25 cellular contexts compared by ENCODE assay signal in genomic region chr11:72726266-72727220, GRCh38. TPM values are rescaled to one million over a fixed set of nuclear protein-coding genes. Genes with fewer than 3 reads are reported as not detected.
A peak's percentile ranks its signal among the peaks of the same experiment; 100 is the strongest.
DNase-seq lines count a peak whose midpoint lies in the region; ATAC-seq and TF ChIP-seq lines count a peak whose summit lies in the region.
"Had no signal": no experiment of that assay in that cellular context is flagged by ENCODE, and none has a peak within 500 bp of the region (broad histone marks: within the 10 kb centered on the region; RNA-seq: fewer than 3 reads in every experiment).

No MANE protein-coding gene starts in this region.

- H4K8ac ChIP-seq in IMR-90 (ENCODE audit: low read depth in 2 of 2, low read length in 2 of 2) = no peak overlapping the region

- H3K27me3 Mint-ChIP-seq in neural crest cell (ENCODE audit: low read depth) (no peaks in the 10 kb centered on the region), MCF 10A (ENCODE audit: insufficient read depth, unreplicated experiment) (no peaks in the 10 kb centered on the region)
- H3K27me3 Mint-ChIP-seq: activated T-cell treated with anti-CD3 and anti-CD28 coated beads, Interleukin-2, amount 50 U/mL, for 24 hours had no signal

- H3K79me1 ChIP-seq in IMR-90 (ENCODE audit: low read depth in 1 of 2, low read length in 2 of 2) = peaks cover 21 to 66% of the 10 kb centered on the region in 2 experiments

- no peak overlapping the region for H2BK20ac ChIP-seq in IMR-90 (ENCODE audit: low read depth, low read length)

- dilution Hi-C loops in IMR-90 (cut with HindIII; ENCODE audit: low sequenced_read_pairs, unreplicated experiment) = no loop called here

- BruUV-seq in IMR-90 (replicated peaks; lab: Mats Ljungman, UMichigan) = no TSS peak
- no TSS peak for BruUV-seq in MCF 10A (replicated peaks; lab: Mats Ljungman, UMichigan)

- POLR2A ChIA-PET in IMR-90 (lab: Charles Lee; ENCODE audit: unreplicated experiment) = no interaction called here
- POLR2A ChIA-PET in MCF 10A (lab: Yijun Ruan, JAX) = interaction anchor here (1.0 kb wide), 1 partner anchor 63 kb away, joined by 3 read pairs; no protein-coding TSS in a partner anchor

- no peak overlapping the region for H2BK15ac ChIP-seq in IMR-90 (ENCODE audit: low read depth, low read length)

- H2AFZ ChIP-seq in IMR-90 (replicated peaks; ENCODE audit: low read length, poor library complexity) = no peak overlapping the region
- H2AFZ ChIP-seq: GM23338 had no signal

- no peak for TF ChIP-seq POLR2A in IMR-90 (IDR thresholded peaks at IDR 0.05; ENCODE audit: low read depth, low read length)
- no peak for TF ChIP-seq POLR2A in ovary (IDR thresholded peaks at IDR 0.05)

- no peaks in the 10 kb centered on the region for H3K27me3 ChIP-seq in BLaER1 treated with 17β-estradiol and CSF1 and Interleukin-3, amounts not matched to agents 10 nM and 100 nM
- H3K27me3 ChIP-seq in IMR-90 (ENCODE audit: control insufficient read depth, insufficient read depth, low read length) (no peaks in the 10 kb centered on the region), ovary (no peaks in the 10 kb centered on the region)
- H3K27me3 ChIP-seq: esophagus squamous epithelium, thyroid gland had no signal

- H4K5ac ChIP-seq in IMR-90 (ENCODE audit: low read depth, low read length) = no peak overlapping the region

- CTCF ChIA-PET in IMR-90 (lab: Yijun Ruan, JAX) = interaction anchor here (1.1 kb wide), 1 partner anchor 67 kb away, joined by 3 read pairs; the partner anchor contains the start of gene STARD10
- CTCF ChIA-PET in MCF 10A (lab: Yijun Ruan, JAX) = interaction anchor here (0.6 to 7.5 kb wide), 14 partner anchors 10 to 452 kb away, joined by 3 to 85 read pairs (median 6); partner anchors contain the start of gene STARD10

- no peaks in the 10 kb centered on the region for H3K9me1 ChIP-seq in IMR-90 (ENCODE audit: insufficient read depth, low read length)

- no peak overlapping the region for H3K18ac ChIP-seq in IMR-90 (ENCODE audit: low read depth, low read length)

- peaks cover 7% of the 10 kb centered on the region for H3K36me3 Mint-ChIP-seq in neural crest cell (ENCODE audit: low read depth)
- no peaks in the 10 kb centered on the region for H3K36me3 Mint-ChIP-seq in MCF 10A (ENCODE audit: insufficient read depth, unreplicated experiment)

- TF ChIP-seq CTCF in IMR-90 (conservative IDR thresholded peaks at IDR 0.05; ENCODE audit: low read depth, low read length) (no peak), epithelial cell of esophagus (IDR thresholded peaks at IDR 0.05; ENCODE audit: insufficient read depth, low read depth, low read length, missing control alignments) (no peak), neural crest cell (conservative IDR thresholded peaks at IDR 0.05) (no peak), MCF 10A (IDR thresholded peaks at IDR 0.05; ENCODE audit: unreplicated experiment) (no peak), ovary (IDR thresholded peaks at IDR 0.05) (no peak)

- H3K9me3 Mint-ChIP-seq in neural crest cell (no peaks in the 10 kb centered on the region), MCF 10A (ENCODE audit: unreplicated experiment) (no peaks in the 10 kb centered on the region)
- H3K9me3 Mint-ChIP-seq: GM23338 had no signal

- peaks cover 0 to 96% (median 7%) of the 10 kb centered on the region in 11 experiments; a peak in 14 of 22 replicates for H4K20me1 ChIP-seq in BLaER1 treated with 17β-estradiol and CSF1 and Interleukin-3, amounts not matched to agents 10 nM and 100 nM
- H4K20me1 ChIP-seq in IMR-90 (ENCODE audit: insufficient read depth, low read length) = peaks cover 3% of the 10 kb centered on the region; the same call in 1 of the 2 replicates

- peak overlapping the region in 9 of 11 experiments; percentile 34 to 90 (median 53); a peak in 16 of 22 replicates for H3K27ac ChIP-seq in BLaER1 treated with 17β-estradiol and CSF1 and Interleukin-3, amounts not matched to agents 10 nM and 100 nM
- no peak overlapping the region for H3K27ac ChIP-seq in IMR-90 (ENCODE audit: insufficient read depth, low read length)
- no peak overlapping the region for H3K27ac ChIP-seq in ovary
- H3K27ac ChIP-seq: KMS-11, thyroid gland had no signal

- H3K14ac ChIP-seq in IMR-90 (replicated peaks; ENCODE audit: low read depth, low read length) = no peak overlapping the region

- H2AK9ac ChIP-seq in IMR-90 (replicated peaks; ENCODE audit: low read depth, low read length, poor library complexity) = peak overlapping the region; percentile 70

- H3K4me1 Mint-ChIP-seq in neural crest cell = peaks cover 16% of the 10 kb centered on the region
- peaks cover 6% of the 10 kb centered on the region for H3K4me1 Mint-ChIP-seq in MCF 10A (ENCODE audit: insufficient read depth, unreplicated experiment)

- H3K27ac Mint-ChIP-seq in neural crest cell (ENCODE audit: unreplicated experiment) (peak overlapping the region; percentile 62), MCF 10A (ENCODE audit: low read depth, unreplicated experiment) (no peak overlapping the region)
- H3K27ac Mint-ChIP-seq: activated naive CD4-positive, alpha-beta T cell treated with anti-CD3 and anti-CD28 coated beads for 36 hours had no signal

- no peak for TF ChIP-seq RAD21 in IMR-90 (IDR thresholded peaks at IDR 0.05; ENCODE audit: low read length)

- H3K4me1 ChIP-seq in BLaER1 treated with 17β-estradiol and CSF1 and Interleukin-3, amounts not matched to agents 10 nM and 100 nM = peaks cover 40 to 90% (median 77%) of the 10 kb centered on the region in 10 experiments
- H3K4me1 ChIP-seq in IMR-90 (ENCODE audit: control insufficient read depth, insufficient read depth, low read length) = peaks cover 9% of the 10 kb centered on the region
- H3K4me1 ChIP-seq in ovary (ENCODE audit: insufficient read depth) = peaks cover 3% of the 10 kb centered on the region

- in situ Hi-C loops in IMR-90 (cut with MboI; ENCODE audit: low sequenced_read_pairs) = loop anchor here (10.0 kb wide), 2 partner anchors 418 to 558 kb away; partner anchors contain the start of gene FCHSD2

- peaks cover 0 to 85% (median 48%) of the 10 kb centered on the region in 11 experiments; a peak in 18 of 22 replicates for H3K36me3 ChIP-seq in BLaER1 treated with 17β-estradiol and CSF1 and Interleukin-3, amounts not matched to agents 10 nM and 100 nM
- H3K36me3 ChIP-seq in IMR-90 (ENCODE audit: control insufficient read depth, insufficient read depth, low read length) (peaks cover 2% of the 10 kb centered on the region; the same call in 1 of the 2 replicates), ovary (no peaks in the 10 kb centered on the region)
- H3K36me3 ChIP-seq: thyroid gland had no signal

- H2BK5ac ChIP-seq in IMR-90 (ENCODE audit: low read depth, low read length, poor library complexity, severe bottlenecking) = no peak overlapping the region

- intact Hi-C loops in IMR-90 (cut with micrococcal nuclease) (loop anchor here (5.0 kb wide), 1 partner anchor 561 kb away; no protein-coding TSS in a partner anchor), MCF 10A (cut with micrococcal nuclease) (loop anchor here (5.0 to 10.0 kb wide), 2 partner anchors 106 to 518 kb away; no protein-coding TSS in a partner anchor), ovary (cut with DNase I) (loop anchor here in 3 of 4 donors (5.0 to 10.0 kb wide), 6 partner anchors 66 to 518 kb away; partner anchors contain the start of gene STARD10 (in 1 of the 3))

- no peak overlapping the region for H2AK5ac ChIP-seq in IMR-90 (ENCODE audit: low read depth, low read length)

- no peak overlapping the region for H2BK120ac ChIP-seq in IMR-90 (ENCODE audit: low read depth, low read length)

- H3K9ac ChIP-seq in BLaER1 treated with 17β-estradiol and CSF1 and Interleukin-3, amounts not matched to agents 10 nM and 100 nM = peak overlapping the region in 9 of 11 experiments; percentile 27 to 69 (median 42); a peak in 12 of 22 replicates
- no peak overlapping the region for H3K9ac ChIP-seq in IMR-90 (ENCODE audit: low read depth, low read length)
- H3K9ac ChIP-seq: KMS-11 had no signal

- no peak for ATAC-seq in IMR-90 (ENCODE audit: low read depth)
- ATAC-seq: GM23338, left colon, PC-3, sciatic nerve had no signal

- DNase-seq in IMR-90 (no peak), epithelial cell of esophagus (ENCODE audit: low read depth) (peak; percentile 59), neural crest cell (ENCODE audit: low read depth, low spot score) (no peak), MCF 10A (ENCODE audit: unreplicated experiment) (no peak), medulla oblongata (ENCODE audit: extremely low spot score) (no peak), ovary (no peak)
- DNase-seq: activated CD4-positive, alpha-beta T cell treated with anti-CD3 and anti-CD28 coated beads, Interleukin-2, amount 50 U/mL, for 48 hours; activated naive CD4-positive, alpha-beta T cell treated with anti-CD3 and anti-CD28 coated beads for 36 hours; activated T-cell treated with anti-CD3 and anti-CD28 coated beads, Interleukin-2, amount 50 U/mL, for 24 hours; aorta; DMS79 treated with DMSO at 0.1 percent for 48 hours; effector CD8-positive, alpha-beta T cell; esophagus squamous epithelium; left colon; NCI-H187; NCI-H748 treated with DMSO at 0.1 percent for 48 hours; PC-3; stimulated activated naive CD4-positive, alpha-beta T cell; T-helper 1 cell; thyroid gland had no signal

- TF ChIP-seq EP300 in ovary (IDR thresholded peaks at IDR 0.05) = no peak

- no peak overlapping the region for H3K23ac ChIP-seq in IMR-90 (ENCODE audit: low read depth, low read length)

- no peak overlapping the region for H3K4me3 ChIP-seq in BLaER1 treated with 17β-estradiol and CSF1 and Interleukin-3, amounts not matched to agents 10 nM and 100 nM
- H3K4me3 ChIP-seq in IMR-90 (ENCODE audit: insufficient read depth, low read depth, low read length) (no peak overlapping the region), epithelial cell of esophagus (ENCODE audit: low read length) (no peak overlapping the region), ovary (no peak overlapping the region)
- H3K4me3 ChIP-seq: esophagus squamous epithelium, GM23338, thyroid gland had no signal

- H3K4me2 ChIP-seq in BLaER1 treated with 17β-estradiol and CSF1 and Interleukin-3, amounts not matched to agents 10 nM and 100 nM = peak overlapping the region in 10 of 11 experiments; percentile 37 to 100 (median 80); a peak in 19 of 22 replicates
- H3K4me2 ChIP-seq in IMR-90 (ENCODE audit: low read depth, low read length) = no peak overlapping the region
- H3K4me2 ChIP-seq: GM23338, KMS-11 had no signal

- H3K4me3 Mint-ChIP-seq in neural crest cell (no peak overlapping the region), MCF 10A (ENCODE audit: unreplicated experiment) (no peak overlapping the region)
- H3K4me3 Mint-ChIP-seq: activated naive CD4-positive, alpha-beta T cell treated with anti-CD3 and anti-CD28 coated beads for 36 hours; activated T-cell treated with anti-CD3 and anti-CD28 coated beads, Interleukin-2, amount 50 U/mL, for 24 hours; GM23338 had no signal

- H3K4ac ChIP-seq in IMR-90 (ENCODE audit: low read depth, low read length) = no peak overlapping the region

- no peaks in the 10 kb centered on the region; a peak in 2 of 22 replicates for H3K9me3 ChIP-seq in BLaER1 treated with 17β-estradiol and CSF1 and Interleukin-3, amounts not matched to agents 10 nM and 100 nM (replicated peaks in 1 of 11)
- no peaks in the 10 kb centered on the region for H3K9me3 ChIP-seq in IMR-90 (ENCODE audit: control insufficient read depth, insufficient read depth, low read length)
- no peaks in the 10 kb centered on the region for H3K9me3 ChIP-seq in ovary
- H3K9me3 ChIP-seq: esophagus squamous epithelium, thyroid gland had no signal

- WGBS in IMR-90 (ENCODE audit: extremely low coverage in 2 of 2, insufficient read length in 1 of 2), 2 experiments = 95% methylated on average over 23 of the region's 40 CpGs; no CpG with 5 or more reads in 1 of the 2 experiments
- 91 to 95% (median 92%) methylated on average over 37 to 40 of the region's 40 CpGs for WGBS in ovary, 3 donors

- H3K56ac ChIP-seq in IMR-90 (ENCODE audit: extremely low read depth, insufficient read depth, low read length) = no peak overlapping the region

- no peak overlapping the region for H4K91ac ChIP-seq in IMR-90 (ENCODE audit: insufficient read depth, low read depth, low read length)

RNA-seq across cellular contexts. Expression of gene ARAP1, which starts 25.7 kb away (rescaled TPM):
- total RNA-seq in IMR-90 (2012; rRNA removed) = 37.6 and 38.0 TPM in 2 replicates
- 59.4 and 63.1 TPM in 2 replicates for polyA plus RNA-seq in IMR-90 (2012; rRNA removed)
- polyA plus RNA-seq in IMR-90 (2012; cell fraction: cytosol; rRNA removed) = 42.2 and 63.5 TPM in 2 replicates
- 119 and 357 TPM in 2 replicates for polyA plus RNA-seq in IMR-90 (2012; cell fraction: nucleus; rRNA removed; ENCODE audit: low replicate concordance)
- 79.0 and 80.7 TPM in 2 replicates for total RNA-seq in neural crest cell
- total RNA-seq in MCF 10A (2022) = 47.0 and 47.6 TPM in 2 replicates
- total RNA-seq in ovary = 100 to 1,000 TPM in 1 of 7 donors, 10 to 100 TPM in 6; 62.1 to 162 (median 81.9) TPM
- 10 to 100 TPM; 39.0 to 75.5 TPM for polyA plus RNA-seq in ovary

RNA-seq across cellular contexts. Expression of gene PDE2A, which starts 52.3 kb away (rescaled TPM):
- total RNA-seq in IMR-90 (2012; rRNA removed) (not detected in 2 replicates), neural crest cell (2.0 and 3.0 TPM in 2 replicates), MCF 10A (2022) (1.9 and 3.3 TPM in 2 replicates), ovary (10 to 100 TPM in 6 of 7 donors, 1 to 10 TPM in 1; 8.3 to 28.8 (median 11.4) TPM)
- polyA plus RNA-seq in IMR-90 (2012; rRNA removed) (0.02 and 0.06 TPM in 2 replicates), ovary (10 to 100 TPM; 17.6 to 44.0 TPM)
- polyA plus RNA-seq in IMR-90 (2012; cell fraction: cytosol; rRNA removed) = 0.01 and 0.22 TPM in 2 replicates
- 0.17 and 0.21 TPM in 2 replicates for polyA plus RNA-seq in IMR-90 (2012; cell fraction: nucleus; rRNA removed; ENCODE audit: low replicate concordance)
- total RNA-seq: osteocyte had no signal

Comparison
In these comparisons a context has a peak if more than half of its experiments do, and no peak if none do; other contexts are left out.
1. H3K27ac ChIP-seq: peak in BLaER1 treated with 17β-estradiol and CSF1 and Interleukin-3, amounts not matched to agents 10 nM and 100 nM (9 of 11); none in IMR-90 (single experiment) and ovary (0 of 2).